ENCODE assay signal across 24 cellular contexts in genomic region chr17:78104540-78104941, GRCh38. TPM values are rescaled to one million over a fixed set of nuclear protein-coding genes. Genes with fewer than 3 reads are reported as not detected.
A peak's percentile ranks its signal among the peaks of the same experiment; 100 is the strongest.
DNase-seq lines count a peak whose midpoint lies in the region; ATAC-seq and TF ChIP-seq lines count a peak whose summit lies in the region.
"Had no signal": no experiment of that assay in that cellular context is flagged by ENCODE, and none has a peak within 500 bp of the region (broad histone marks: within the 10 kb centered on the region; RNA-seq: fewer than 3 reads in every experiment).

No MANE protein-coding gene starts in this region.

- DNase-seq in Right ventricle myocardium inferior (ENCODE audit: missing footprints) (peak; percentile 33), right atrium auricular region (ENCODE audit: low spot score) (no peak), Panc1 (ENCODE audit: low read depth, low spot score) (no peak), left lobe of liver (ENCODE audit: low spot score) (no peak)
- no peak for DNase-seq in stimulated activated naive CD4-positive, alpha-beta T cell (lab: John Stamatoyannopoulos, UW)
- DNase-seq: 8988T, DMS 273 treated with DMSO at 0.1 percent for 48 hours, DND-41, Karpas-422, NCI-H1417 treated with DMSO at 0.1 percent for 48 hours, NCI-H187 treated with DMSO at 0.1 percent for 48 hours, NCI-H345, NCI-H524 treated with DMSO at 0.1 percent for 48 hours, RPMI8226 had no signal

- BruUV-seq in Panc1 (replicated peaks; lab: Mats Ljungman, UMichigan) = no TSS peak

- H3K27ac ChIP-seq in right atrium auricular region = no peak overlapping the region
- H3K27ac ChIP-seq in Panc1 (ENCODE audit: low read length) = no peak overlapping the region
- peak overlapping the region; percentile 48 for H3K27ac ChIP-seq in temporal lobe (ENCODE audit: low read depth, low read length)
- H3K27ac ChIP-seq: HL-60 had no signal

- H3K4me1 ChIP-seq in right atrium auricular region (no peaks in the 10 kb centered on the region), Panc1 (ENCODE audit: control insufficient read depth, insufficient read depth, low read length) (no peaks in the 10 kb centered on the region)

- intact Hi-C loops in Right ventricle myocardium inferior (cut with DNase I) (no loop called here), Panc1 (cut with micrococcal nuclease; ENCODE audit: unreplicated experiment) (no loop called here)

- in situ Hi-C loops in Panc1 (cut with HindIII; ENCODE audit: low pct_unique_long_range_greater_than_20kb, low sequenced_read_pairs) = no loop called here

- H3K4me3 ChIP-seq in right atrium auricular region = no peak overlapping the region
- no peak overlapping the region for H3K4me3 ChIP-seq in Panc1 (ENCODE audit: low read depth in 2 of 2, low read length in 2 of 2)

- CTCF ChIA-PET in Panc1 (lab: Charles Lee) = interaction anchor here (0.7 kb wide), 1 partner anchor 517 kb away, joined by 3 read pairs; no protein-coding TSS in a partner anchor

- no peak for ATAC-seq in Right ventricle myocardium inferior
- peak; percentile 30; the same call in 1 of the 2 replicates for ATAC-seq in Panc1
- ATAC-seq in left lobe of liver = peak; percentile 20
- ATAC-seq in HG03135 (IDR thresholded peaks at IDR 0.05; ENCODE audit: unreplicated experiment) = no peak
- ATAC-seq in HG03521 (IDR thresholded peaks at IDR 0.05; ENCODE audit: unreplicated experiment) = no peak

- TF ChIP-seq CTCF in right atrium auricular region (IDR thresholded peaks at IDR 0.05) (no peak), Panc1 (IDR thresholded peaks at IDR 0.05) (no peak)

- peaks cover 49% of the 10 kb centered on the region for H3K36me3 ChIP-seq in right atrium auricular region
- no peaks in the 10 kb centered on the region for H3K36me3 ChIP-seq in Panc1 (ENCODE audit: control insufficient read depth, insufficient read depth, low read length)

- H3K27me3 ChIP-seq in right atrium auricular region = no peaks in the 10 kb centered on the region
- H3K27me3 ChIP-seq in Panc1 (ENCODE audit: control insufficient read depth, insufficient read depth, low read length) = no peaks in the 10 kb centered on the region

- POLR2A ChIA-PET in Panc1 (lab: Charles Lee) = no interaction called here

- H3K9me3 ChIP-seq in right atrium auricular region = no peaks in the 10 kb centered on the region
- H3K9me3 ChIP-seq in Panc1 (ENCODE audit: control insufficient read depth, insufficient read depth, low read depth, low read length) = no peaks in the 10 kb centered on the region

RNA-seq across cellular contexts. Expression of gene TMC6, which starts 24.0 kb away (rescaled TPM):
- 77.0 TPM for total RNA-seq in Right ventricle myocardium inferior
- 10 to 100 TPM in 1 of 2 donors, 1 to 10 TPM in 1; 7.5 to 41.3 TPM for total RNA-seq in right atrium auricular region
- total RNA-seq in Panc1 (2021; ENCODE audit: unreplicated experiment) = 58.0 TPM
- polyA plus RNA-seq in Panc1 (2012; ENCODE audit: insufficient read length) = 55.7 TPM
- 14.6 TPM for total RNA-seq in left lobe of liver
- 2.0 TPM for total RNA-seq in temporal lobe

RNA-seq across cellular contexts. Expression of gene TMC8, which starts 26.0 kb away (rescaled TPM):
- total RNA-seq in Right ventricle myocardium inferior = 4.3 TPM
- total RNA-seq in right atrium auricular region = 1 to 10 TPM; 1.0 to 2.6 TPM
- 1.4 TPM for total RNA-seq in Panc1 (2021; ENCODE audit: unreplicated experiment)
- 1.5 TPM for polyA plus RNA-seq in Panc1 (2012; ENCODE audit: insufficient read length)
- 3.9 TPM for total RNA-seq in left lobe of liver
- total RNA-seq in temporal lobe = 0.49 TPM
- total RNA-seq: MCF 10A had no signal
- polyA plus RNA-seq: AG04450 had no signal

RNA-seq across cellular contexts. Expression of gene C17orf99, which starts 41.6 kb away (rescaled TPM):
- total RNA-seq in Right ventricle myocardium inferior (not detected), right atrium auricular region (not detected), Panc1 (2021; ENCODE audit: unreplicated experiment) (0.67 TPM), left lobe of liver (not detected), temporal lobe (not detected)
- not detected for polyA plus RNA-seq in Panc1 (2012; ENCODE audit: insufficient read length)
- total RNA-seq: G401, H4, HT1080, MCF 10A had no signal
- polyA plus RNA-seq: AG04450, IgD-negative memory B cell had no signal

Comparison
In these comparisons a context has a peak if more than half of its experiments do, and no peak if none do; other contexts are left out.
1. ATAC-seq: peak in Panc1 (single experiment) and left lobe of liver (single experiment); none in Right ventricle myocardium inferior (single experiment), HG03135 (single experiment) and HG03521 (single experiment).